15 cellular contexts compared by ENCODE assay signal in genomic region chr20:63612276-63612931, GRCh38. TPM values are rescaled to one million over a fixed set of nuclear protein-coding genes. Genes with fewer than 3 reads are reported as not detected.
DNase-seq lines count a peak whose midpoint lies in the region; ATAC-seq and TF ChIP-seq lines count a peak whose summit lies in the region.
"Had no signal": no experiment of that assay in that cellular context is flagged by ENCODE, and none has a peak within 500 bp of the region (broad histone marks: within the 10 kb centered on the region; RNA-seq: fewer than 3 reads in every experiment).

No MANE protein-coding gene starts in this region.

- ATAC-seq in esophagus mucosa = peak; percentile 25
- ATAC-seq: activated CD4-positive, CD25-positive, alpha-beta regulatory T cell treated with anti-CD3 and anti-CD28 coated beads, Interleukin-2, amount 50 U/mL, for 24 hours; body of pancreas had no signal

- H3K79me2 ChIP-seq in osteoblast (ENCODE audit: insufficient read depth, low read length) = peaks cover 43% of the 10 kb centered on the region

- DNase-seq in Kasumi-1 (lab: John Stamatoyannopoulos, UW) (peak; percentile 62 to 71), SIG-M5 treated with dmso at 0.1 percent for 504 hours (lab: John Stamatoyannopoulos, UW; ENCODE audit: unreplicated experiment) (peak; percentile 97), osteoblast (ENCODE audit: insufficient read length, low spot score, missing footprints) (peak; percentile 85), NCI-H446 treated with DMSO at 0.1 percent for 48 hours (lab: John Stamatoyannopoulos, UW) (no peak), GM13976 (ENCODE audit: low spot score) (no peak), kidney tubule cell (ENCODE audit: low spot score) (no peak), hippocampal formation (lab: John Stamatoyannopoulos, UW) (no peak)
- DNase-seq: DMS79 treated with DMSO at 0.1 percent for 48 hours; NCI-H774; stimulated activated CD4-positive, alpha-beta T cell treated with anti-CD3 and anti-CD28 coated beads, Interleukin-2, amount 100 ng/mL, for 24 hours had no signal

- no peak overlapping the region for H3K4me2 ChIP-seq in osteoblast (ENCODE audit: insufficient read depth, low read length)
- H3K4me2 ChIP-seq: hepatocyte had no signal

- peaks cover 8% of the 10 kb centered on the region for H3K4me1 ChIP-seq in osteoblast (ENCODE audit: insufficient read depth, low read length)
- H3K4me1 ChIP-seq: body of pancreas had no signal

- TF ChIP-seq CTCF in osteoblast (IDR thresholded peaks at IDR 0.05; ENCODE audit: extremely low read depth, low read depth, low read length) (peak; percentile 7), GM13976 (IDR thresholded peaks at IDR 0.05; ENCODE audit: borderline replicate concordance, control extremely low read depth, extremely low read depth, insufficient read depth, missing control alignments) (no peak)

- no peaks in the 10 kb centered on the region for H3K27me3 ChIP-seq in osteoblast (ENCODE audit: insufficient read depth, low read length)
- H3K27me3 ChIP-seq: body of pancreas, hepatocyte had no signal

- H3K36me3 ChIP-seq in osteoblast (ENCODE audit: insufficient read depth, low read length) = peaks cover 21% of the 10 kb centered on the region

- H3K4me3 ChIP-seq in osteoblast (ENCODE audit: insufficient read depth, low read length) = no peak overlapping the region
- H3K4me3 ChIP-seq: body of pancreas, hepatocyte had no signal

- no peaks in the 10 kb centered on the region for H3K9me3 ChIP-seq in osteoblast (ENCODE audit: low read depth, low read length)
- H3K9me3 ChIP-seq: body of pancreas had no signal

- H2AFZ ChIP-seq in osteoblast (ENCODE audit: low read length) = no peak overlapping the region
- H2AFZ ChIP-seq: hepatocyte had no signal

- H4K20me1 ChIP-seq in osteoblast (ENCODE audit: insufficient read depth, low read length) = peaks cover 17% of the 10 kb centered on the region

- in situ Hi-C loops in GM13976 (cut with MboI; ENCODE audit: low sequenced_read_pairs, unreplicated experiment) = no loop called here

- peak overlapping the region; percentile 41 for H3K27ac ChIP-seq in osteoblast (ENCODE audit: low read depth, low read length)
- H3K27ac ChIP-seq: body of pancreas, C4-2B, hepatocyte had no signal

RNA-seq across cellular contexts. Expression of gene GMEB2, which starts 14.5 kb away (rescaled TPM):
- 6.9 TPM for total RNA-seq in esophagus mucosa
- 7.4 and 9.4 TPM in 2 replicates for total RNA-seq in osteoblast

RNA-seq across cellular contexts. Expression of gene HELZ2, which starts 38.4 kb away (rescaled TPM):
- total RNA-seq in esophagus mucosa (32.0 TPM), osteoblast (23.3 and 27.5 TPM in 2 replicates)

RNA-seq across cellular contexts. Expression of gene STMN3, which starts 40.8 kb away (rescaled TPM):
- 4.6 TPM for total RNA-seq in esophagus mucosa
- total RNA-seq in osteoblast = 1.1 and 2.1 TPM in 2 replicates

RNA-seq across cellular contexts. Expression of gene RTEL1, which starts 45.7 kb away (rescaled TPM):
- total RNA-seq in esophagus mucosa (12.2 TPM), osteoblast (10.9 and 11.8 TPM in 2 replicates)

RNA-seq across cellular contexts. Expression of gene FNDC11, which starts 58.4 kb away (rescaled TPM):
- total RNA-seq in esophagus mucosa (0.28 TPM), osteoblast (under 0.01 TPM in 1 of 2 replicates, not detected in the other)

Comparison
In these comparisons a context has a peak if more than half of its experiments do, and no peak if none do; other contexts are left out.
1. DNase-seq: peak in Kasumi-1 (2 of 2), SIG-M5 treated with dmso at 0.1 percent for 504 hours (single experiment) and osteoblast (single experiment); none in NCI-H446 treated with DMSO at 0.1 percent for 48 hours (single experiment), GM13976 (single experiment), kidney tubule cell (single experiment) and hippocampal formation (0 of 2).